Comparison of ENCODE assay signal across 20 cellular contexts in the genomic region with DNA sequence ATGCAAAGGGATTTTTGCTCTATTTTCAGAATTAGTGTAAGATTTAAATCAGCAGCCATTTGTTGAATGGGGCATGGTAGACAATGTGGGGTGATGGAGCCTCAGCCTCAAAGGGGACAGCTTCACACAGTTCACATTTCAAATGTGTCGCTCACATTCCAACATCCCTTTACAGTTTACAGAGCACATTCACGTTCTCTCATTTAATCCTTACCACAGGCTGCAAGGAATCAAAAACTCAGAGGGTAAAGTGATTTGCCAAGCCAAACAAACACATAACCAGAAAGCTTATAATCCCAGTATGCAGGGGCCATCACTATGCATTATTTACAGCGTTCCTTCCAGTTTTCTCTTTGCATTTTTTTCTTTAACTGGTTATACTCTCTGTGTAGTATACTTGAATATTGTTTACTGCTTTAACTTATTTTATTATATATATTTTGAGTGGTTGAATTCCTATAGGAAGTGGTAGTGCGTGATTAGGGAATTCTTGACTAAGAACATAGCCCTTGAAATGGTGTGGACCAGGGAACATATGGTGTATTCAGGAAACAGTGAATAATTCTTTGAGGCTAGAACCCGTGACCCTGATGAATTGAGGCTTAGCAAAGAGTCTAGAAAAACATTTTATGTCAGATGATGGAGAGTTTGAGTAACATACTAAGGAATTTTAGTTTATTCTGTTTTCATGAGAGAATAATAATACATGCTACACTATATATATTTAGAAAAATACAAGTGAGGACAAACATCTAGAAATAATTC. TPM values are rescaled to one million over a fixed set of nuclear protein-coding genes. Genes with fewer than 3 reads are reported as not detected.
DNase-seq lines count a peak whose midpoint lies in the region; ATAC-seq and TF ChIP-seq lines count a peak whose summit lies in the region.
"Had no signal": no experiment of that assay in that cellular context is flagged by ENCODE, and none has a peak within 500 bp of the region (broad histone marks: within the 10 kb centered on the region; RNA-seq: fewer than 3 reads in every experiment).

No MANE protein-coding gene starts in this region.

- H3K27me3 ChIP-seq in adipocyte (replicated peaks; ENCODE audit: control insufficient read depth, insufficient read depth, low read length): no peaks in the 10 kb centered on the region
- no peaks in the 10 kb centered on the region for H3K27me3 ChIP-seq in mesenchymal stem cell (ENCODE audit: control insufficient read depth in 1 of 2, insufficient read depth in 1 of 2, low read length in 2 of 2)
- H3K27me3 ChIP-seq in upper lobe of right lung: no peaks in the 10 kb centered on the region
- H3K27me3 ChIP-seq: MG63 had no signal

- H3K36me3 ChIP-seq in adipocyte (ENCODE audit: control insufficient read depth, insufficient read depth, low read length, severe bottlenecking): no peaks in the 10 kb centered on the region
- H3K36me3 ChIP-seq in mesenchymal stem cell (ENCODE audit: control insufficient read depth in 1 of 2, insufficient read depth in 2 of 2, low read depth in 1 of 2, low read length in 2 of 2): no peaks in the 10 kb centered on the region
- H3K36me3 ChIP-seq in upper lobe of right lung: no peaks in the 10 kb centered on the region
- H3K36me3 ChIP-seq: MG63 had no signal

- no peak overlapping the region for H4K91ac ChIP-seq in mesenchymal stem cell (ENCODE audit: low read length)

- no peak overlapping the region for H3K4me3 ChIP-seq in adipocyte (ENCODE audit: low read length)
- H3K4me3 ChIP-seq in mesenchymal stem cell (ENCODE audit: insufficient read depth in 1 of 2, low read depth in 1 of 2, low read length in 2 of 2): no peak overlapping the region
- no peak overlapping the region for H3K4me3 ChIP-seq in upper lobe of right lung
- H3K4me3 ChIP-seq: MG63 had no signal

- DNase-seq in HCEC 1CT: peak; percentile 81
- DNase-seq in adipocyte (ENCODE audit: low read depth): peak; percentile 25
- DNase-seq in dermis blood vessel endothelial cell: peak; percentile 23
- DNase-seq in mesothelial cell of epicardium (ENCODE audit: low spot score in 2 of 2, unreplicated experiment in 2 of 2): no peak
- no peak for DNase-seq in head of caudate nucleus
- DNase-seq in mesenchymal stem cell: no peak
- DNase-seq in upper lobe of right lung: no peak
- DNase-seq: Caco-2; CD4-positive, alpha-beta T cell; GDM1; HFFc6; Kasumi-1; MG63; NCI-H1092; NCI-H146; NCI-H2081 treated with DMSO at 0.1 percent for 48 hours; NCI-H446 treated with DMSO at 0.1 percent for 48 hours; OCI-M1; SHP77 had no signal

- H3K4me1 ChIP-seq in adipocyte (ENCODE audit: control insufficient read depth, insufficient read depth, low read length) (no peaks in the 10 kb centered on the region), mesenchymal stem cell (ENCODE audit: control insufficient read depth, insufficient read depth, low read depth, low read length) (peaks cover 8% of the 10 kb centered on the region), upper lobe of right lung (no peaks in the 10 kb centered on the region)

- H3K4me1 Mint-ChIP-seq in mesothelial cell of epicardium: peaks cover 10% of the 10 kb centered on the region

- no peak overlapping the region for H2BK15ac ChIP-seq in mesenchymal stem cell (ENCODE audit: low read depth, poor library complexity, severe bottlenecking)

- H3K4me3 Mint-ChIP-seq in mesothelial cell of epicardium: no peak overlapping the region
- H3K4me3 Mint-ChIP-seq: CD4-positive, alpha-beta T cell; HFFc6 had no signal

- no peak overlapping the region for H2BK5ac ChIP-seq in mesenchymal stem cell (ENCODE audit: low read depth, low read length, poor library complexity, severe bottlenecking)

- no peak overlapping the region for H2AFZ ChIP-seq in mesenchymal stem cell (ENCODE audit: low read depth, low read length)

- H3K9me3 ChIP-seq in adipocyte (ENCODE audit: control insufficient read depth, low read length) (no peaks in the 10 kb centered on the region), mesenchymal stem cell (ENCODE audit: control insufficient read depth, low read length) (no peaks in the 10 kb centered on the region), upper lobe of right lung (no peaks in the 10 kb centered on the region)
- H3K9me3 ChIP-seq: Caco-2, MG63 had no signal

- H3K27ac ChIP-seq in mesenchymal stem cell (ENCODE audit: low read length, poor library complexity, severe bottlenecking): no peak overlapping the region
- no peak overlapping the region for H3K27ac ChIP-seq in upper lobe of right lung

- H2BK12ac ChIP-seq in mesenchymal stem cell (ENCODE audit: low read length in 2 of 2): no peak overlapping the region

- no peaks in the 10 kb centered on the region for H3K36me3 Mint-ChIP-seq in mesothelial cell of epicardium

- H3K27ac Mint-ChIP-seq in mesothelial cell of epicardium: peak overlapping the region; percentile 32
- H3K27ac Mint-ChIP-seq: CD4-positive, alpha-beta T cell; HFFc6 had no signal

- H3K79me1 ChIP-seq in mesenchymal stem cell (replicated peaks; ENCODE audit: low read length, poor library complexity, severe bottlenecking): no peaks in the 10 kb centered on the region

- H3K9ac ChIP-seq in adipocyte (ENCODE audit: low read length): no peak overlapping the region
- no peak overlapping the region for H3K9ac ChIP-seq in mesenchymal stem cell (ENCODE audit: low read length)

- H3K23ac ChIP-seq in mesenchymal stem cell (ENCODE audit: low read length in 2 of 2): no peak overlapping the region

- H3K9me3 Mint-ChIP-seq in mesothelial cell of epicardium: no peaks in the 10 kb centered on the region
- H3K9me3 Mint-ChIP-seq: CD4-positive, alpha-beta T cell; HFFc6 had no signal

- H3K4me2 ChIP-seq in mesenchymal stem cell (ENCODE audit: low read length, poor library complexity, severe bottlenecking): no peak overlapping the region

- H2AK5ac ChIP-seq in mesenchymal stem cell (ENCODE audit: low read length, severe bottlenecking): no peak overlapping the region

- TF ChIP-seq CTCF in mesothelial cell of epicardium (IDR thresholded peaks at IDR 0.05; ENCODE audit: unreplicated experiment): no peak
- no peak for TF ChIP-seq CTCF in upper lobe of right lung (IDR thresholded peaks at IDR 0.05)

- 69% methylated on average over 4 of the region's 5 CpGs for WGBS in mesenchymal stem cell

- no peak overlapping the region for H3K18ac ChIP-seq in mesenchymal stem cell (ENCODE audit: low read depth in 1 of 2, low read length in 2 of 2)

- H3K14ac ChIP-seq in mesenchymal stem cell (ENCODE audit: low read length in 2 of 2): no peak overlapping the region

- H2BK120ac ChIP-seq in mesenchymal stem cell (ENCODE audit: low read depth, low read length): no peak overlapping the region

- ATAC-seq in HG03571 (IDR thresholded peaks at IDR 0.05; ENCODE audit: unreplicated experiment) (no peak), upper lobe of right lung (no peak)

- H3K4ac ChIP-seq in mesenchymal stem cell (ENCODE audit: low read depth in 1 of 2, low read length in 2 of 2): no peak overlapping the region

- H4K8ac ChIP-seq in mesenchymal stem cell (ENCODE audit: low read length): no peak overlapping the region

- no peaks in the 10 kb centered on the region for H3K27me3 Mint-ChIP-seq in mesothelial cell of epicardium (ENCODE audit: low read depth)

- intact Hi-C loops in head of caudate nucleus (cut with DNase I) (no loop called here), upper lobe of right lung (cut with DNase I) (no loop called here)

RNA-seq across cellular contexts. Expression of a gene that starts 18.1 kb away (rescaled TPM):
- total RNA-seq in dermis blood vessel endothelial cell (20.6 and 30.3 TPM in 2 replicates), mesothelial cell of epicardium (28.2 to 33.1 TPM (median 28.9 TPM) in 3 replicates), upper lobe of right lung (19.5 TPM)
- polyA plus RNA-seq in mesenchymal stem cell (2013, experiment 1 of 2): 12.1 TPM
- 12.5 TPM for polyA plus RNA-seq in mesenchymal stem cell (2013, experiment 2 of 2)

Comparison
In these comparisons a context has a peak if more than half of its experiments do, and no peak if none do; other contexts are left out.
1. DNase-seq: peak in HCEC 1CT (single experiment), adipocyte (single experiment) and dermis blood vessel endothelial cell (single experiment); none in mesothelial cell of epicardium (0 of 2), head of caudate nucleus (0 of 42), mesenchymal stem cell (single experiment) and upper lobe of right lung (single experiment).